11 cellular contexts compared by ENCODE assay signal in the genomic region with DNA sequence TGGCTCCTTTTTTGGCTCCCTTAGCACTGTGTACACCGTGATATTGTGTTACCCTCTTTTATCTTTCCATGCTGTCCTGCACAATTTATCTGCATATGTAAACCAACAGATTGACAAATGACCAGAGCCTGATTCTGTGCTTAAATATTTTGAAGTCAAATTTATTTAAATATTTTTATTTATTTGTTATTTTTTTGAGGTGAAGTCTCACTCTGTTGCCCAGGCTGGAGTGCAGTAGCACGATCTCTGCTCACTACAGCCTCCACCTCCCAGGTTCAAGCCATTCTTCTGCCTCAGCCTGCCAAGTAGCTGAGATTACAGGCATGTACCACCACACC. TPM values are rescaled to one million over a fixed set of nuclear protein-coding genes. Genes with fewer than 3 reads are reported as not detected.
DNase-seq lines count a peak whose midpoint lies in the region; ATAC-seq and TF ChIP-seq lines count a peak whose summit lies in the region.
"Had no signal": no experiment of that assay in that cellular context is flagged by ENCODE, and none has a peak within 500 bp of the region (broad histone marks: within the 10 kb centered on the region; RNA-seq: fewer than 3 reads in every experiment).

No MANE protein-coding gene starts in this region.

- CTCF ChIA-PET in CD4-positive, alpha-beta memory T cell (lab: Charles Lee; ENCODE audit: partially characterized antibody), result interaction anchor here (0.7 to 10.2 kb wide), 25 partner anchors 10 to 163 kb away, joined by 3 to 189 read pairs (median 7); partner anchors contain the start of genes MEX3A, PMF1, SLC25A44 and TMEM79
- CTCF ChIA-PET in T-cell (lab: Charles Lee), result interaction anchor here (0.6 to 2.8 kb wide), 23 partner anchors 8 to 1069 kb away, joined by 3 to 40 read pairs (median 4); partner anchors contain the start of genes PMF1 (in 1 of the 2), SLC25A44 (in 1 of the 2) and SMG5 (in 1 of the 2)

- intact Hi-C loops in CD4-positive, alpha-beta memory T cell (cut with micrococcal nuclease), result loop anchor here (1.0 to 5.0 kb wide), 4 partner anchors 33 to 135 kb away; partner anchors contain the start of gene SLC25A44
- intact Hi-C loops in lower lobe of right lung (cut with DNase I), result loop anchor here (5.0 kb wide), 1 partner anchor 78 kb away; no protein-coding TSS in a partner anchor

- peaks cover 25 to 42% (median 32%) of the 10 kb centered on the region in 4 donors for H3K4me1 Mint-ChIP-seq in CD4-positive, alpha-beta memory T cell
- peaks cover 14 to 42% (median 35%) of the 10 kb centered on the region in 3 donors for H3K4me1 Mint-ChIP-seq in T-cell

- POLR2A ChIA-PET in CD4-positive, alpha-beta memory T cell (lab: Charles Lee; ENCODE audit: partially characterized antibody), result interaction anchor here (1.0 to 2.0 kb wide), 12 partner anchors 11 to 135 kb away, joined by 3 to 17 read pairs (median 4); partner anchors contain the start of genes PMF1, SLC25A44 and SMG5
- POLR2A ChIA-PET in T-cell (lab: Charles Lee), result interaction anchor here (0.7 to 1.3 kb wide), 4 partner anchors 12 to 78 kb away, joined by 3 to 7 read pairs (median 3); partner anchors contain the start of gene PMF1 (in 2 of the 2)

- H3K4me3 Mint-ChIP-seq in CD4-positive, alpha-beta memory T cell, result no peak overlapping the region
- H3K4me3 Mint-ChIP-seq in T-cell, result no peak overlapping the region
- H3K4me3 Mint-ChIP-seq: memory B cell had no signal

- peaks cover 32% of the 10 kb centered on the region for H3K36me3 ChIP-seq in CD4-positive, alpha-beta memory T cell (ENCODE audit: insufficient read depth, low read length)
- H3K36me3 ChIP-seq in lower lobe of right lung, result peaks cover 87% of the 10 kb centered on the region

- H3K4me3 ChIP-seq in CD4-positive, alpha-beta memory T cell (ENCODE audit: low read length in 2 of 2), result no peak overlapping the region
- H3K4me3 ChIP-seq in lower lobe of right lung, result no peak overlapping the region
- H3K4me3 ChIP-seq: esophagus squamous epithelium, psoas muscle had no signal

- H3K27me3 Mint-ChIP-seq in CD4-positive, alpha-beta memory T cell, result no peaks in the 10 kb centered on the region
- no peaks in the 10 kb centered on the region for H3K27me3 Mint-ChIP-seq in T-cell
- H3K27me3 Mint-ChIP-seq: memory B cell had no signal

- no peak for DNase-seq in CD4-positive, alpha-beta memory T cell
- DNase-seq in T-cell (no peak), lower lobe of right lung (peak; percentile 13), retina (no peak), anterior cingulate cortex (lab: John Stamatoyannopoulos, UW) (no peak), GDM1 (lab: John Stamatoyannopoulos, UW) (no peak), HCEC 1CT (no peak)

- peaks cover 53 to 57% of the 10 kb centered on the region in 2 donors for H3K36me3 Mint-ChIP-seq in CD4-positive, alpha-beta memory T cell
- peaks cover 53% of the 10 kb centered on the region for H3K36me3 Mint-ChIP-seq in T-cell

- ATAC-seq in GM21381 (IDR thresholded peaks at IDR 0.05; ENCODE audit: unreplicated experiment) (peak; percentile 6), T-cell (replicated peaks in 1 of 4) (no peak), lower lobe of right lung (no peak)

- no peak overlapping the region for H3K27ac ChIP-seq in CD4-positive, alpha-beta memory T cell (ENCODE audit: low read depth, low read length)
- no peak overlapping the region for H3K27ac ChIP-seq in lower lobe of right lung

- no peaks in the 10 kb centered on the region for H3K9me3 Mint-ChIP-seq in CD4-positive, alpha-beta memory T cell
- no peaks in the 10 kb centered on the region for H3K9me3 Mint-ChIP-seq in T-cell
- H3K9me3 Mint-ChIP-seq: memory B cell had no signal

- H3K27ac Mint-ChIP-seq in CD4-positive, alpha-beta memory T cell, result peak overlapping the region; percentile 0 to 84 (median 20)
- peak overlapping the region; percentile 41 to 62 for H3K27ac Mint-ChIP-seq in T-cell
- H3K27ac Mint-ChIP-seq: memory B cell had no signal

- H3K4me1 ChIP-seq in CD4-positive, alpha-beta memory T cell (ENCODE audit: insufficient read depth, low read length), result peaks cover 6% of the 10 kb centered on the region
- peaks cover 12% of the 10 kb centered on the region for H3K4me1 ChIP-seq in lower lobe of right lung

- peak; percentile 10 for TF ChIP-seq CTCF in lower lobe of right lung (IDR thresholded peaks at IDR 0.05)

- no peaks in the 10 kb centered on the region for H3K9me3 ChIP-seq in CD4-positive, alpha-beta memory T cell (ENCODE audit: control insufficient read depth in 1 of 2, low read length in 2 of 2)
- H3K9me3 ChIP-seq in lower lobe of right lung, result no peaks in the 10 kb centered on the region
- H3K9me3 ChIP-seq: esophagus squamous epithelium, psoas muscle had no signal

- H3K27me3 ChIP-seq in CD4-positive, alpha-beta memory T cell (ENCODE audit: insufficient read depth, low read length), result no peaks in the 10 kb centered on the region
- H3K27me3 ChIP-seq in lower lobe of right lung (ENCODE audit: low read depth), result no peaks in the 10 kb centered on the region
- H3K27me3 ChIP-seq: esophagus squamous epithelium had no signal

RNA-seq across cellular contexts. Expression of gene PMF1, which starts 12.8 kb away (rescaled TPM):
- 10 to 100 TPM; 39.0 to 40.2 TPM for total RNA-seq in CD4-positive, alpha-beta memory T cell
- polyA plus RNA-seq in CD4-positive, alpha-beta memory T cell, result 100 to 1,000 TPM in 1 of 2 donors, 10 to 100 TPM in 1; 73.3 to 106 TPM
- 10 to 100 TPM; 54.7 to 58.7 (median 57.6) TPM for total RNA-seq in T-cell
- 45.3 TPM for total RNA-seq in lower lobe of right lung

RNA-seq across cellular contexts. Expression of gene BGLAP, which starts 16.3 kb away (rescaled TPM):
- total RNA-seq in CD4-positive, alpha-beta memory T cell, result 1 to 10 TPM; 7.2 to 7.7 TPM
- not detected for polyA plus RNA-seq in CD4-positive, alpha-beta memory T cell
- 1 to 10 TPM; 1.8 to 7.1 (median 5.2) TPM for total RNA-seq in T-cell
- 4.8 TPM for total RNA-seq in lower lobe of right lung

RNA-seq across cellular contexts. Expression of gene PAQR6, which starts 22.2 kb away (rescaled TPM):
- total RNA-seq in CD4-positive, alpha-beta memory T cell, result 1 to 10 TPM; 1.7 to 1.9 TPM
- polyA plus RNA-seq in CD4-positive, alpha-beta memory T cell, result under 1 TPM; 0.11 to 0.22 TPM
- total RNA-seq in T-cell (1 to 10 TPM; 2.5 to 3.1 (median 2.9) TPM), lower lobe of right lung (2.3 TPM)

RNA-seq across cellular contexts. Expression of gene SLC25A44, which starts 31.7 kb away (rescaled TPM):
- 10 to 100 TPM; 21.2 to 23.3 TPM for total RNA-seq in CD4-positive, alpha-beta memory T cell
- polyA plus RNA-seq in CD4-positive, alpha-beta memory T cell, result 10 to 100 TPM in 1 of 2 donors, 1 to 10 TPM in 1; 9.8 to 15.3 TPM
- total RNA-seq in T-cell (10 to 100 TPM; 16.8 to 24.5 (median 21.4) TPM), lower lobe of right lung (17.7 TPM)

RNA-seq across cellular contexts. Expression of gene SMG5, which starts 57.0 kb away (rescaled TPM):
- total RNA-seq in CD4-positive, alpha-beta memory T cell, result 10 to 100 TPM; 69.8 to 71.6 TPM
- 10 to 100 TPM in 1 of 2 donors, 1 to 10 TPM in 1; 6.1 to 25.6 TPM for polyA plus RNA-seq in CD4-positive, alpha-beta memory T cell
- total RNA-seq in T-cell (10 to 100 TPM; 60.5 to 84.2 (median 81.3) TPM), lower lobe of right lung (68.9 TPM)
